Comparison of ENCODE assay signal across 9 cellular contexts in genomic region chr17:48244121-48244711, GRCh38.
DNase-seq lines count a peak whose midpoint lies in the region; ATAC-seq, FAIRE-seq and TF ChIP-seq lines count a peak whose summit lies in the region.
"Had no signal": no experiment of that assay in that cellular context is flagged by ENCODE, and none has a peak within 500 bp of the region (broad histone marks: within the 10 kb centered on the region; RNA-seq: fewer than 3 reads in every experiment).

No MANE protein-coding gene starts in this region.

- TF ChIP-seq RAD21 in A549 (conservative IDR thresholded peaks at IDR 0.05 in 1 of 2, IDR thresholded peaks at IDR 0.05 in 1 of 2): peak; percentile 29 to 45; a peak in 2 of 5 replicates

- H3K36me3 ChIP-seq in H7 (replicated peaks; ENCODE audit: control insufficient read depth, insufficient read depth, low read length): no peaks in the 10 kb centered on the region

- DNase-seq in A549 (ENCODE audit: low read depth in 1 of 2, low spot score in 1 of 2): peak; percentile 38 to 92
- DNase-seq in GM12891 (ENCODE audit: insufficient read length, low spot score): no peak
- DNase-seq in RPMI8226: peak; percentile 18
- DNase-seq in fibroblast of villous mesenchyme (ENCODE audit: low read depth): peak; percentile 41
- DNase-seq in H7: no peak
- DNase-seq in NCI-H2107 treated with DMSO at 0.1 percent for 48 hours (lab: John Stamatoyannopoulos, UW; ENCODE audit: unreplicated experiment): no peak
- no peak for DNase-seq in SK-N-DZ (ENCODE audit: low spot score)
- DNase-seq: activated B cell treated with CpG ODN at 0.5 μM for 24 hours had no signal

- ATAC-seq in A549 (peak; percentile 19 to 70; a peak in 3 of 6 replicates), GM19397 (IDR thresholded peaks at IDR 0.05; ENCODE audit: unreplicated experiment) (no peak)

- FAIRE-seq in A549 (lab: Jason Lieb, UNC) (peak; percentile 84), GM12891 (lab: Jason Lieb, UNC) (peak; percentile 72)

- no peaks in the 10 kb centered on the region for H3K27me3 ChIP-seq in H7 (ENCODE audit: control insufficient read depth, insufficient read depth, low read length)

- H3K4me3 ChIP-seq in A549: no peak overlapping the region
- H3K4me3 ChIP-seq in fibroblast of villous mesenchyme (ENCODE audit: low read depth, low read length): no peak overlapping the region
- no peak overlapping the region for H3K4me3 ChIP-seq in H7 (ENCODE audit: insufficient read depth, low read depth, low read length)

- H3K4me1 ChIP-seq in A549: peaks cover 83% of the 10 kb centered on the region

- peak overlapping the region; percentile 59 for H3K4me2 ChIP-seq in A549

- CTCF ChIA-PET in A549 (lab: Yijun Ruan, JAX): interaction anchor here (0.6 to 15.3 kb wide), 14 partner anchors 8 to 105 kb away, joined by 3 to 217 read pairs (median 4); no protein-coding TSS in a partner anchor

- 3% methylated on average over 3 of the region's 3 CpGs for WGBS in A549 (ENCODE audit: missing lambda C conversion rate)

- TF ChIP-seq CTCF in A549 (IDR thresholded peaks at IDR 0.05): no peak
- no peak for TF ChIP-seq CTCF in fibroblast of villous mesenchyme (IDR thresholded peaks at IDR 0.05; ENCODE audit: insufficient read depth, low read depth, low read length)

- H3K9me3 ChIP-seq in A549: no peaks in the 10 kb centered on the region

- TF ChIP-seq POLR2A in A549 (IDR thresholded peaks at IDR 0.05; ENCODE audit: low read length) (no peak), GM12891 (IDR thresholded peaks at IDR 0.05; ENCODE audit: low read depth, low read length) (no peak)

- H3K27ac ChIP-seq in A549: peak overlapping the region; percentile 65 to 81

- no peak for TF ChIP-seq EP300 in A549 (IDR thresholded peaks at IDR 0.05)

- POLR2A ChIA-PET in A549 (lab: Yijun Ruan, JAX): interaction anchor here (0.6 kb wide), 1 partner anchor 9 kb away, joined by 3 read pairs; no protein-coding TSS in a partner anchor

TF ChIP-seq in A549, 52 proteins besides CTCF, POLR2A, EP300 and RAD21 (continues in another document):
- TF ChIP-seq MAFK (IDR thresholded peaks at IDR 0.05; ENCODE audit: partially characterized antibody) (peak; percentile 83), FOSL2 (IDR thresholded peaks at IDR 0.05) (no peak), FOSL2 (CRISPR knock-in tag; IDR thresholded peaks at IDR 0.05) (peak; percentile 56), ZFP36 (IDR thresholded peaks at IDR 0.05; ENCODE audit: borderline replicate concordance, partially characterized antibody) (no peak), E2F6 (IDR thresholded peaks at IDR 0.05; ENCODE audit: borderline replicate concordance, low read depth) (no peak), MYC (IDR thresholded peaks at IDR 0.05; ENCODE audit: borderline replicate concordance, low read length) (no peak), ATOH8 (CRISPR knock-in tag; IDR thresholded peaks at IDR 0.05; ENCODE audit: low read depth) (no peak), GATA3 (IDR thresholded peaks at IDR 0.05; ENCODE audit: borderline replicate concordance) (peak; percentile 98), ZC3H11A (IDR thresholded peaks at IDR 0.05) (no peak), TFCP2L1 (CRISPR knock-in tag; IDR thresholded peaks at IDR 0.05) (no peak), ELK1 (IDR thresholded peaks at IDR 0.05; ENCODE audit: low read depth, low read length) (no peak), SMC3 (IDR thresholded peaks at IDR 0.05) (no peak), SREBF2 (IDR thresholded peaks at IDR 0.05) (no peak), FOXS1 (CRISPR knock-in tag; IDR thresholded peaks at IDR 0.05) (peak; percentile 12; the same call in 1 of the 2 replicates)
- TF ChIP-seq, protein P1, sequence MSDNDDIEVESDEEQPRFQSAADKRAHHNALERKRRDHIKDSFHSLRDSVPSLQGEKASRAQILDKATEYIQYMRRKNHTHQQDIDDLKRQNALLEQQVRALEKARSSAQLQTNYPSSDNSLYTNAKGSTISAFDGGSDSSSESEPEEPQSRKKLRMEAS (IDR thresholded peaks at IDR 0.05): peak; percentile 53; the same call in 1 of the 2 replicates

TF ChIP-seq in GM12891, 5 proteins besides CTCF, POLR2A, EP300 and RAD21:
- TF ChIP-seq PAX5 (IDR thresholded peaks at IDR 0.05; ENCODE audit: insufficient read depth, low read length, severe bottlenecking) (no peak), POU2F2 (IDR thresholded peaks at IDR 0.05; ENCODE audit: low read depth, low read length) (no peak), SPI1 (IDR thresholded peaks at IDR 0.05; ENCODE audit: low read depth, low read length) (no peak)

Comparison
In these comparisons a context has a peak if more than half of its experiments do, and no peak if none do; other contexts are left out.
1. DNase-seq: peak in A549 (2 of 2), RPMI8226 (single experiment) and fibroblast of villous mesenchyme (single experiment); none in GM12891 (single experiment), H7 (single experiment), NCI-H2107 treated with DMSO at 0.1 percent for 48 hours (single experiment) and SK-N-DZ (single experiment).